ENCODE assay signal across 18 cellular contexts in the genomic region with DNA sequence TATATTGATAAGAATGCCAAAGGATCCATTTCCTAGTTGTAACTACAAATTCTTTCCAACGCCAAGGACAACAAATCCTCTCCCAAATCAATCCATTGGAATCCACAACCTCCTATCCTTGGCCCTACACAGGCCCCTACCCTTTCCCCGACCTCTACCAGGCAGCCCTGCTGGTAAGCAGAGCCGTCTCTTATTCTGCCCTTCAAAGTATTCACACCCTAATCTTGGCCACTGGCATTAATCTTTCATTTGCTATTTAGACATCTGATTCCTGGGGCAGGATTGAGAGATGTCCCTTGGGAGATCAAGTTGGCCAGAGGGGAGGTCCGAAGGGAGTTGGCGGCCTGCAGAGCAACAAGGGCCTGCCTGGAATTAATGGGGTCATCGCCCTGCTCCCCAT.
A peak's percentile ranks its signal among the peaks of the same experiment; 100 is the strongest.
DNase-seq lines count a peak whose midpoint lies in the region; TF ChIP-seq lines count a peak whose summit lies in the region.
"Had no signal": no experiment of that assay in that cellular context is flagged by ENCODE, and none has a peak within 500 bp of the region (broad histone marks: within the 10 kb centered on the region; RNA-seq: fewer than 3 reads in every experiment).

No MANE protein-coding gene starts in this region.

- DNase-seq in NCI-H82 (lab: John Stamatoyannopoulos, UW), result peak; percentile 14
- DNase-seq in NCI-H82 treated with DMSO at 0.1 percent for 48 hours (lab: John Stamatoyannopoulos, UW; ENCODE audit: unreplicated experiment), result no peak
- no peak for DNase-seq in ascending aorta (ENCODE audit: low spot score in 2 of 2)
- no peak for DNase-seq in neural crest cell (ENCODE audit: low read depth, low spot score)
- DNase-seq in SHP77 treated with DMSO at 0.1 percent for 48 hours (lab: John Stamatoyannopoulos, UW), result no peak
- no peak for DNase-seq in type B pancreatic cell (ENCODE audit: extremely low spot score, unreplicated experiment)
- DNase-seq in NCI-H2196 (lab: John Stamatoyannopoulos, UW; ENCODE audit: unreplicated experiment), result no peak
- DNase-seq: AML-193; C1 segment of cervical spinal cord; Caco-2; CD4-positive, alpha-beta memory T cell; DMS153; DND-41; GOT3; HFFc6 had no signal

- peak overlapping the region; percentile 42 to 54 for H3K27ac ChIP-seq in ascending aorta
- H3K27ac ChIP-seq: 22Rv1 had no signal

- H3K9me3 Mint-ChIP-seq in neural crest cell (no peaks in the 10 kb centered on the region), type B pancreatic cell (no peaks in the 10 kb centered on the region)
- H3K9me3 Mint-ChIP-seq: HFFc6 had no signal

- H3K9me3 ChIP-seq in ascending aorta, result no peaks in the 10 kb centered on the region
- H3K9me3 ChIP-seq: BE2C, Caco-2, HAP-1 had no signal

- no peaks in the 10 kb centered on the region for H3K36me3 ChIP-seq in ascending aorta
- H3K36me3 ChIP-seq: BE2C, HAP-1 had no signal

- H3K36me3 Mint-ChIP-seq in neural crest cell (ENCODE audit: low read depth) (no peaks in the 10 kb centered on the region), type B pancreatic cell (no peaks in the 10 kb centered on the region)
- H3K36me3 Mint-ChIP-seq: CD4-positive, alpha-beta memory T cell had no signal

- H3K4me1 Mint-ChIP-seq in neural crest cell (peaks cover 22% of the 10 kb centered on the region), type B pancreatic cell (ENCODE audit: unreplicated experiment) (peaks cover 45% of the 10 kb centered on the region)

- TF ChIP-seq CTCF in ascending aorta (IDR thresholded peaks at IDR 0.05) (no peak), neural crest cell (conservative IDR thresholded peaks at IDR 0.05) (no peak), type B pancreatic cell (conservative IDR thresholded peaks at IDR 0.05) (no peak)

- no peaks in the 10 kb centered on the region for H3K27me3 Mint-ChIP-seq in neural crest cell (ENCODE audit: low read depth)
- H3K27me3 Mint-ChIP-seq in type B pancreatic cell, result peaks cover 16% of the 10 kb centered on the region
- H3K27me3 Mint-ChIP-seq: CD4-positive, alpha-beta memory T cell had no signal

- H3K27me3 ChIP-seq in ascending aorta, result no peaks in the 10 kb centered on the region
- H3K27me3 ChIP-seq: BE2C had no signal

- H3K4me3 Mint-ChIP-seq in neural crest cell, result no peak overlapping the region
- no peak overlapping the region for H3K4me3 Mint-ChIP-seq in type B pancreatic cell
- H3K4me3 Mint-ChIP-seq: CD4-positive, alpha-beta memory T cell; HFFc6 had no signal

- peak overlapping the region; percentile 23 for H3K27ac Mint-ChIP-seq in neural crest cell (ENCODE audit: unreplicated experiment)
- no peak overlapping the region for H3K27ac Mint-ChIP-seq in type B pancreatic cell
- H3K27ac Mint-ChIP-seq: CD4-positive, alpha-beta memory T cell; HFFc6 had no signal

- H3K4me1 ChIP-seq in ascending aorta, result peaks cover 0 to 18% of the 10 kb centered on the region in 2 donors
- H3K4me1 ChIP-seq: HAP-1 had no signal

- peak overlapping the region in 1 of 2 donors; percentile 9 for H3K4me3 ChIP-seq in ascending aorta
- H3K4me3 ChIP-seq: HAP-1 had no signal

- intact Hi-C loops in ascending aorta (cut with DNase I), result no loop called here
